ENCODE assay signal across 23 cellular contexts in genomic region chr7:121132940-121133339, GRCh38.
A peak's percentile ranks its signal among the peaks of the same experiment; 100 is the strongest.
DNase-seq lines count a peak whose midpoint lies in the region; ATAC-seq and TF ChIP-seq lines count a peak whose summit lies in the region.
"Had no signal": no experiment of that assay in that cellular context is flagged by ENCODE, and none has a peak within 500 bp of the region (broad histone marks: within the 10 kb centered on the region; RNA-seq: fewer than 3 reads in every experiment).

No MANE protein-coding gene starts in this region.

- H2AFZ ChIP-seq in OCI-LY1 (ENCODE audit: low read length) (no peak overlapping the region), neural progenitor cell (replicated peaks) (peak overlapping the region; percentile 9)

- H3K9me3 Mint-ChIP-seq in neural progenitor cell, result no peaks in the 10 kb centered on the region
- no peaks in the 10 kb centered on the region for H3K9me3 Mint-ChIP-seq in activated T-helper 1 cell treated with anti-CD3 and anti-CD28 coated beads, Interleukin-12 subunit alpha, Interleukin-12 subunit beta, Interleukin-2, Interleukin-4 antibody, amounts not matched to agents 30 ng/mL and 10 ng/mL and 1 ng/mL, durations not matched to agents 14 hours and 24 hours and 36 hours
- H3K9me3 Mint-ChIP-seq in type B pancreatic cell, result no peaks in the 10 kb centered on the region
- H3K9me3 Mint-ChIP-seq: CD14-positive monocyte; CD4-positive, alpha-beta T cell; CD8-positive, alpha-beta memory T cell had no signal

- WGBS in suprapubic skin, result 0% methylated on average over 1 of the region's 1 CpG

- peaks cover 29% of the 10 kb centered on the region for H3K4me1 ChIP-seq in OCI-LY1 (ENCODE audit: insufficient read depth, low read length, severe bottlenecking)
- no peaks in the 10 kb centered on the region for H3K4me1 ChIP-seq in neural progenitor cell
- no peaks in the 10 kb centered on the region for H3K4me1 ChIP-seq in suprapubic skin
- H3K4me1 ChIP-seq: A549, BE2C had no signal

- no peak for TF ChIP-seq POLR2A in suprapubic skin (IDR thresholded peaks at IDR 0.05)

- H3K36me3 Mint-ChIP-seq in neural progenitor cell, result no peaks in the 10 kb centered on the region
- no peaks in the 10 kb centered on the region for H3K36me3 Mint-ChIP-seq in activated T-helper 1 cell treated with anti-CD3 and anti-CD28 coated beads, Interleukin-12 subunit alpha, Interleukin-12 subunit beta, Interleukin-2, Interleukin-4 antibody, amounts not matched to agents 30 ng/mL and 10 ng/mL and 1 ng/mL, durations not matched to agents 14 hours and 24 hours and 36 hours (ENCODE audit: low read depth)
- no peaks in the 10 kb centered on the region for H3K36me3 Mint-ChIP-seq in type B pancreatic cell
- H3K36me3 Mint-ChIP-seq: CD14-positive monocyte; CD8-positive, alpha-beta memory T cell had no signal

- H3K27me3 ChIP-seq in OCI-LY1 (ENCODE audit: insufficient read depth, low read length) (no peaks in the 10 kb centered on the region), neural progenitor cell (no peaks in the 10 kb centered on the region), suprapubic skin (no peaks in the 10 kb centered on the region)
- H3K27me3 ChIP-seq: BE2C; BLaER1 treated with 17β-estradiol and CSF1 and Interleukin-3, amounts not matched to agents 10 nM and 100 nM had no signal

- H3K9me3 ChIP-seq in OCI-LY1 (ENCODE audit: low read length) (no peaks in the 10 kb centered on the region), neural progenitor cell (ENCODE audit: low read depth) (no peaks in the 10 kb centered on the region), suprapubic skin (no peaks in the 10 kb centered on the region)
- H3K9me3 ChIP-seq: A549; BE2C; BLaER1 treated with 17β-estradiol and CSF1 and Interleukin-3, amounts not matched to agents 10 nM and 100 nM; HAP-1 had no signal

- H3K4me1 Mint-ChIP-seq in neural progenitor cell, result peaks cover 4% of the 10 kb centered on the region
- H3K4me1 Mint-ChIP-seq in activated T-helper 1 cell treated with anti-CD3 and anti-CD28 coated beads, Interleukin-12 subunit alpha, Interleukin-12 subunit beta, Interleukin-2, Interleukin-4 antibody, amounts not matched to agents 30 ng/mL and 10 ng/mL and 1 ng/mL, durations not matched to agents 14 hours and 24 hours and 36 hours (ENCODE audit: low read depth), result peaks cover 2% of the 10 kb centered on the region
- no peaks in the 10 kb centered on the region for H3K4me1 Mint-ChIP-seq in type B pancreatic cell (ENCODE audit: unreplicated experiment)
- H3K4me1 Mint-ChIP-seq: CD14-positive monocyte had no signal

- no peak for TF ChIP-seq CTCF in OCI-LY1 (IDR thresholded peaks at IDR 0.05; ENCODE audit: low read length)
- TF ChIP-seq CTCF in neural progenitor cell (IDR thresholded peaks at IDR 0.05), result no peak
- no peak for TF ChIP-seq CTCF in type B pancreatic cell (conservative IDR thresholded peaks at IDR 0.05)
- no peak for TF ChIP-seq CTCF in suprapubic skin (IDR thresholded peaks at IDR 0.05)

- DNase-seq in NCI-H146 (lab: John Stamatoyannopoulos, UW) (peak; percentile 68), neural progenitor cell (ENCODE audit: low spot score) (no peak), type B pancreatic cell (ENCODE audit: extremely low spot score, unreplicated experiment) (no peak), suprapubic skin (ENCODE audit: low spot score in 2 of 2) (no peak)
- DNase-seq in activated T-helper 1 cell treated with anti-CD3 and anti-CD28 coated beads, Interleukin-12 subunit alpha, Interleukin-12 subunit beta, Interleukin-2, Interleukin-4 antibody, amounts not matched to agents 30 ng/mL and 10 ng/mL and 1 ng/mL, durations not matched to agents 14 hours and 24 hours and 36 hours (ENCODE audit: low spot score), result no peak
- DNase-seq: 8988T; ACHN; AML-193; BE2C; CD4-positive, alpha-beta T cell; CD8-positive, alpha-beta memory T cell; DMS 273 treated with DMSO at 0.1 percent for 48 hours; DMS79; EL; GDM1; GOT3 had no signal

- H3F3A ChIP-seq in OCI-LY1 (ENCODE audit: insufficient read depth, low read length) (peaks cover 11% of the 10 kb centered on the region), neural progenitor cell (ENCODE audit: low read depth) (no peaks in the 10 kb centered on the region)

- no peaks in the 10 kb centered on the region for H3K9me2 ChIP-seq in OCI-LY1 (ENCODE audit: low read depth, low read length)

- no peak for TF ChIP-seq EP300 in suprapubic skin (IDR thresholded peaks at IDR 0.05)

- H3K4me2 ChIP-seq in OCI-LY1 (ENCODE audit: low read length) (no peak overlapping the region), neural progenitor cell (no peak overlapping the region)
- H3K4me2 ChIP-seq: A549; BLaER1 treated with 17β-estradiol and CSF1 and Interleukin-3, amounts not matched to agents 10 nM and 100 nM had no signal

- H3K27ac ChIP-seq in OCI-LY1 (ENCODE audit: low read depth, low read length, poor library complexity, severe bottlenecking), result peak overlapping the region; percentile 3
- no peak overlapping the region for H3K27ac ChIP-seq in neural progenitor cell
- H3K27ac ChIP-seq in suprapubic skin, result no peak overlapping the region
- H3K27ac ChIP-seq: A549; BLaER1 treated with 17β-estradiol and CSF1 and Interleukin-3, amounts not matched to agents 10 nM and 100 nM had no signal

- no peak overlapping the region for H3K4me3 Mint-ChIP-seq in neural progenitor cell
- no peak overlapping the region for H3K4me3 Mint-ChIP-seq in activated T-helper 1 cell treated with anti-CD3 and anti-CD28 coated beads, Interleukin-12 subunit alpha, Interleukin-12 subunit beta, Interleukin-2, Interleukin-4 antibody, amounts not matched to agents 30 ng/mL and 10 ng/mL and 1 ng/mL, durations not matched to agents 14 hours and 24 hours and 36 hours
- no peak overlapping the region for H3K4me3 Mint-ChIP-seq in type B pancreatic cell
- H3K4me3 Mint-ChIP-seq: CD14-positive monocyte; CD4-positive, alpha-beta T cell; CD8-positive, alpha-beta memory T cell had no signal

- no peak overlapping the region for H3K9ac ChIP-seq in OCI-LY1 (ENCODE audit: low read length)
- H3K9ac ChIP-seq in neural progenitor cell, result no peak overlapping the region
- H3K9ac ChIP-seq: BLaER1 treated with 17β-estradiol and CSF1 and Interleukin-3, amounts not matched to agents 10 nM and 100 nM had no signal

- H3K4me3 ChIP-seq in OCI-LY1 (ENCODE audit: low read depth, low read length, poor library complexity, severe bottlenecking), result no peak overlapping the region
- no peak overlapping the region for H3K4me3 ChIP-seq in neural progenitor cell
- no peak overlapping the region for H3K4me3 ChIP-seq in suprapubic skin
- H3K4me3 ChIP-seq: A549; BLaER1 treated with 17β-estradiol and CSF1 and Interleukin-3, amounts not matched to agents 10 nM and 100 nM; GM12878; HAP-1 had no signal

- H3K36me3 ChIP-seq in OCI-LY1 (ENCODE audit: insufficient read depth, low read length) (peaks cover 9% of the 10 kb centered on the region; the same call in 1 of the 2 replicates), neural progenitor cell (no peaks in the 10 kb centered on the region), suprapubic skin (no peaks in the 10 kb centered on the region)
- H3K36me3 ChIP-seq: BE2C; BLaER1 treated with 17β-estradiol and CSF1 and Interleukin-3, amounts not matched to agents 10 nM and 100 nM; HAP-1 had no signal

- ATAC-seq in SK-N-SH treated with all-trans-retinoic acid at 6 μM for 48 hours, result no peak
- ATAC-seq: A549, GM12878 had no signal

- intact Hi-C loops in activated T-helper 1 cell treated with anti-CD3 and anti-CD28 coated beads, Interleukin-12 subunit alpha, Interleukin-12 subunit beta, Interleukin-2, Interleukin-4 antibody, amounts not matched to agents 30 ng/mL and 10 ng/mL and 1 ng/mL, durations not matched to agents 14 hours and 24 hours and 36 hours (cut with micrococcal nuclease), result no loop called here

- H4K20me1 ChIP-seq in OCI-LY1 (ENCODE audit: insufficient read depth, low read length) (no peaks in the 10 kb centered on the region), neural progenitor cell (ENCODE audit: low read depth) (no peaks in the 10 kb centered on the region)
- H4K20me1 ChIP-seq: BLaER1 treated with 17β-estradiol and CSF1 and Interleukin-3, amounts not matched to agents 10 nM and 100 nM had no signal

- H3K27me3 Mint-ChIP-seq in neural progenitor cell (ENCODE audit: insufficient read depth, low read depth) (no peaks in the 10 kb centered on the region), type B pancreatic cell (no peaks in the 10 kb centered on the region)
- H3K27me3 Mint-ChIP-seq in activated T-helper 1 cell treated with anti-CD3 and anti-CD28 coated beads, Interleukin-12 subunit alpha, Interleukin-12 subunit beta, Interleukin-2, Interleukin-4 antibody, amounts not matched to agents 30 ng/mL and 10 ng/mL and 1 ng/mL, durations not matched to agents 14 hours and 24 hours and 36 hours (ENCODE audit: insufficient read depth), result peaks cover 7% of the 10 kb centered on the region
- H3K27me3 Mint-ChIP-seq: CD4-positive, alpha-beta T cell had no signal

- no peak overlapping the region for H3K27ac Mint-ChIP-seq in neural progenitor cell
- H3K27ac Mint-ChIP-seq in activated T-helper 1 cell treated with anti-CD3 and anti-CD28 coated beads, Interleukin-12 subunit alpha, Interleukin-12 subunit beta, Interleukin-2, Interleukin-4 antibody, amounts not matched to agents 30 ng/mL and 10 ng/mL and 1 ng/mL, durations not matched to agents 14 hours and 24 hours and 36 hours, result no peak overlapping the region
- no peak overlapping the region for H3K27ac Mint-ChIP-seq in type B pancreatic cell
- H3K27ac Mint-ChIP-seq: CD14-positive monocyte; CD4-positive, alpha-beta T cell; CD8-positive, alpha-beta memory T cell had no signal

- no peaks in the 10 kb centered on the region for H3K79me2 ChIP-seq in OCI-LY1 (ENCODE audit: insufficient read depth, low read length)
- H3K79me2 ChIP-seq in neural progenitor cell (ENCODE audit: low read depth), result no peaks in the 10 kb centered on the region

TF ChIP-seq in SK-N-SH treated with all-trans-retinoic acid at 6 μM for 48 hours, 23 proteins besides CTCF, POLR2A, EP300 and RAD21:
- 0 out of 2 replicates have a peak, but pooled peaks have one; percentile 17 for TF ChIP-seq ZNF70 (CRISPR knock-in tag; IDR thresholded peaks at IDR 0.05)
- TF ChIP-seq CSRNP3 (CRISPR knock-in tag; IDR thresholded peaks at IDR 0.05), result no peak
